15 cellular contexts compared by ENCODE assay signal in the genomic region with DNA sequence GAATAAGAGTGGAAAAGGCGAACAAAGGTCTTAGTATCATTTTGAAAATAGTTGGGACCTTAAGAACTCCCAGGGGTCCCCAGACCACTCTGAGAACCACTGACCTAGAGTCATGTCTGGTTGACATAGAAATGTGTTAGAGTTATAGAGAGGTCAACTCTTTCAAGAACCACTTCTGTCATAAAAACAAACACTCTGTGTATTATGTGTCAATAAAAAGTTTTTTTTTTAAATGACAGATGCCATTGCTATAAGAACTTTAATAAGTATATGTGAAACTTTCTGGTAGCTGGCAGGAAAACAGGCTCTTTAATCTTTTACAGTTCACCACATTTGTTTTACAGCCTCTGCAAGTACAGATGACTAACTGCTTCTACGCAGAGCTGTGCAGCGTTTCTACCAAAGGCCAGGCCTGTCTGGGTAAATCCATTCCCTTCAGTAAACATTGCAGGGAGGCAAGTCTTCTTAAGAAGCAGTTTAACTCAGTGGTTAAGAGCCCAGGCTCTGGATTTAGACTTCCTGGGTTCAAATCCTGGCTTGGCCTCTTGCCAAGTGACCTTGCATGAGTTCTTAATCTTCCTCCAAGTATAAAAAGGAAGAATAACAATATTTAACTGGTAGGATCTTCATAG. TPM values are rescaled to one million over a fixed set of nuclear protein-coding genes. Genes with fewer than 3 reads are reported as not detected.
DNase-seq lines count a peak whose midpoint lies in the region; ATAC-seq, FAIRE-seq and TF ChIP-seq lines count a peak whose summit lies in the region.
"Had no signal": no experiment of that assay in that cellular context is flagged by ENCODE, and none has a peak within 500 bp of the region (broad histone marks: within the 10 kb centered on the region; RNA-seq: fewer than 3 reads in every experiment).

No MANE protein-coding gene starts in this region.

- H3K27ac ChIP-seq in right cardiac atrium (ENCODE audit: low read length), result no peak overlapping the region
- no peak overlapping the region for H3K27ac ChIP-seq in left ventricle myocardium inferior (replicated peaks)
- H3K27ac ChIP-seq in astrocyte (ENCODE audit: low read depth, low read length), result peak overlapping the region; percentile 46
- H3K27ac ChIP-seq: BLaER1, gastrocnemius medialis had no signal

- H3K27me3 ChIP-seq in right cardiac atrium (ENCODE audit: control insufficient read depth, insufficient read depth), result no peaks in the 10 kb centered on the region
- no peaks in the 10 kb centered on the region for H3K27me3 ChIP-seq in left ventricle myocardium inferior (ENCODE audit: low read depth)
- no peaks in the 10 kb centered on the region for H3K27me3 ChIP-seq in astrocyte (ENCODE audit: insufficient read depth, low read length)
- H3K27me3 ChIP-seq: BLaER1, gastrocnemius medialis had no signal

- peak overlapping the region; percentile 56 for H3K27ac Mint-ChIP-seq in astrocyte (ENCODE audit: unreplicated experiment)
- H3K27ac Mint-ChIP-seq: activated CD4-positive, alpha-beta memory T cell treated with anti-CD3 and anti-CD28 coated beads, Interleukin-2, amount 10 ng/mL, durations not matched to agents 7 days and 5 days had no signal

- H3K4me1 ChIP-seq in right cardiac atrium (ENCODE audit: control insufficient read depth, insufficient read depth, low read length) (peaks cover 2% of the 10 kb centered on the region), left ventricle myocardium inferior (peaks cover 38% of the 10 kb centered on the region), astrocyte (ENCODE audit: insufficient read depth, low read length) (peaks cover 23% of the 10 kb centered on the region)
- H3K4me1 ChIP-seq: BLaER1 had no signal

- H3K9me3 ChIP-seq in right cardiac atrium (ENCODE audit: control insufficient read depth, low read length) (no peaks in the 10 kb centered on the region), left ventricle myocardium inferior (replicated peaks) (peaks cover 6% of the 10 kb centered on the region), astrocyte (ENCODE audit: insufficient read depth, low read depth, low read length) (no peaks in the 10 kb centered on the region)
- H3K9me3 ChIP-seq: gastrocnemius medialis had no signal

- peak overlapping the region; percentile 2 for H3K4me2 ChIP-seq in astrocyte (ENCODE audit: low read length)
- H3K4me2 ChIP-seq: BLaER1 had no signal

- no peak for DNase-seq in right cardiac atrium
- no peak for DNase-seq in left ventricle myocardium inferior
- DNase-seq in astrocyte (ENCODE audit: low read depth), result peak; percentile 95
- DNase-seq in kidney glomerular epithelial cell (lab: John Stamatoyannopoulos, UW), result peak; percentile 68
- no peak for DNase-seq in NCI-H2107 treated with DMSO at 0.1 percent for 48 hours (lab: John Stamatoyannopoulos, UW; ENCODE audit: unreplicated experiment)
- DNase-seq in SKM-1 treated with dmso at 0.1 percent for 144 hours (lab: John Stamatoyannopoulos, UW; ENCODE audit: unreplicated experiment), result no peak
- DNase-seq in GM19238 (ENCODE audit: insufficient read length, low spot score), result no peak
- DNase-seq: activated CD4-positive, alpha-beta memory T cell treated with anti-CD3 and anti-CD28 coated beads, Interleukin-2, amount 10 ng/mL, durations not matched to agents 7 days and 5 days; gastrocnemius medialis; mesendoderm; NCI-H2171 had no signal

- ATAC-seq in right cardiac atrium, result peak; percentile 32 to 41
- ATAC-seq in HG02840 (IDR thresholded peaks at IDR 0.05; ENCODE audit: low FRiP score, unreplicated experiment), result no peak
- ATAC-seq: gastrocnemius medialis, Right ventricle myocardium inferior had no signal

- no peak for FAIRE-seq in astrocyte (lab: Jason Lieb, UNC)

- WGBS in right cardiac atrium, result 87% methylated on average over 3 of the region's 3 CpGs

- TF ChIP-seq CTCF in left ventricle myocardium inferior (IDR thresholded peaks at IDR 0.05; ENCODE audit: borderline replicate concordance) (no peak), astrocyte (IDR thresholded peaks at IDR 0.05; ENCODE audit: insufficient read depth, low read depth, low read length) (no peak)

- peaks cover 10% of the 10 kb centered on the region for H3K36me3 Mint-ChIP-seq in astrocyte (ENCODE audit: low read depth, unreplicated experiment)

- no peaks in the 10 kb centered on the region for H3K27me3 Mint-ChIP-seq in astrocyte (ENCODE audit: low read depth, unreplicated experiment)
- H3K27me3 Mint-ChIP-seq: activated CD4-positive, alpha-beta memory T cell treated with anti-CD3 and anti-CD28 coated beads, Interleukin-2, amount 10 ng/mL, durations not matched to agents 7 days and 5 days had no signal

- peaks cover 39% of the 10 kb centered on the region for H3K79me2 ChIP-seq in astrocyte (ENCODE audit: insufficient read depth, low read length)

- no peak overlapping the region for H2AFZ ChIP-seq in astrocyte (ENCODE audit: low read depth, low read length)

- peak overlapping the region; percentile 3 for H3K9ac ChIP-seq in astrocyte (ENCODE audit: low read length)
- H3K9ac ChIP-seq: BLaER1 had no signal

- H3K9me3 Mint-ChIP-seq in astrocyte (ENCODE audit: unreplicated experiment), result no peaks in the 10 kb centered on the region
- H3K9me3 Mint-ChIP-seq: activated CD4-positive, alpha-beta memory T cell treated with anti-CD3 and anti-CD28 coated beads, Interleukin-2, amount 10 ng/mL, durations not matched to agents 7 days and 5 days had no signal

- intact Hi-C loops in right cardiac atrium (cut with DNase I), result no loop called here
- intact Hi-C loops in left ventricle myocardium inferior (cut with micrococcal nuclease), result no loop called here

- H3K4me1 Mint-ChIP-seq in astrocyte (ENCODE audit: low read depth, unreplicated experiment), result peaks cover 15% of the 10 kb centered on the region

- peaks cover 14% of the 10 kb centered on the region for H4K20me1 ChIP-seq in astrocyte (ENCODE audit: insufficient read depth, low read length)

- no peak overlapping the region for H3K4me3 ChIP-seq in right cardiac atrium (ENCODE audit: low read length)
- no peak overlapping the region for H3K4me3 ChIP-seq in left ventricle myocardium inferior
- H3K4me3 ChIP-seq in astrocyte (ENCODE audit: insufficient read depth, low read depth, low read length), result no peak overlapping the region
- H3K4me3 ChIP-seq: BLaER1, gastrocnemius medialis had no signal

- no peak overlapping the region for H3K4me3 Mint-ChIP-seq in astrocyte (ENCODE audit: unreplicated experiment)
- H3K4me3 Mint-ChIP-seq: activated CD4-positive, alpha-beta memory T cell treated with anti-CD3 and anti-CD28 coated beads, Interleukin-2, amount 10 ng/mL, durations not matched to agents 7 days and 5 days had no signal

- H3K36me3 ChIP-seq in left ventricle myocardium inferior (no peaks in the 10 kb centered on the region), astrocyte (ENCODE audit: insufficient read depth, low read length) (no peaks in the 10 kb centered on the region)
- H3K36me3 ChIP-seq: gastrocnemius medialis had no signal

RNA-seq across cellular contexts. Expression of a gene that starts 56.6 kb away (rescaled TPM):
- total RNA-seq in right cardiac atrium (10 to 100 TPM; 17.9 to 23.6 (median 20.6) TPM), left ventricle myocardium inferior (22.9 TPM), astrocyte (49.5 and 56.8 TPM in 2 replicates)
- polyA plus RNA-seq in right cardiac atrium, result 21.2 TPM
- total RNA-seq: HT-29 had no signal

Comparison
In these comparisons a context has a peak if more than half of its experiments do, and no peak if none do; other contexts are left out.
1. DNase-seq: peak in astrocyte (single experiment) and kidney glomerular epithelial cell (single experiment); none in right cardiac atrium (0 of 3), left ventricle myocardium inferior (single experiment), NCI-H2107 treated with DMSO at 0.1 percent for 48 hours (single experiment), SKM-1 treated with dmso at 0.1 percent for 144 hours (single experiment) and GM19238 (single experiment).